13 cellular contexts compared by ENCODE assay signal in the genomic region with DNA sequence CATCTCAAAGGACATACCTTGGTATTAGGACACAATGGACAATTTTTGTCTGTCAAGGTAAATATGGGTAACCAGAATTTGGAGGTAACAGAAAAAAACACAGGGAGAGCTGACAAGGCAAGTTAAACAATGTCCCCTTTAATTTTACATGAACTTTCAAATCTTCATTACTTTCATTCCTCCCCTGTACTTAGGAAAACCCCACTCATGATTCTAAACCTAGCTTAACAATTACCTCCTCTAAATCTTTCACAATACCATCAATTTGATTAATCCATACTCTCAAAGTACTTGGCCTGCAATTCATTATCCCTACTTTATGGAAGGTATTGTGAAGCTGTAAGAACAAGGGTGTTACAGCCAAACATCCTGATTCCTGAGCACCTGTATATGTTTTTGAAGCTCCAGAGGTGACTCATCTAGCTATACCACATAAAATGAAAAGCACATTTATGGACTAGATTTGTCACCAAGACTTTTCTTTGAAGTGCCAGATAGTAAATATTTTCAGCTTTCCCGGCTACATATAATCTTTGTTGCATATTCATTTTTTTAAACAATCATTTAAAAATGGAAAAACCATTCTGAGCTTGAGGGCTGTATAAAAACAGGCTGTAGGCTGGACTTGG. TPM values are rescaled to one million over a fixed set of nuclear protein-coding genes. Genes with fewer than 3 reads are reported as not detected.
DNase-seq lines count a peak whose midpoint lies in the region; ATAC-seq and TF ChIP-seq lines count a peak whose summit lies in the region.
"Had no signal": no experiment of that assay in that cellular context is flagged by ENCODE, and none has a peak within 500 bp of the region (broad histone marks: within the 10 kb centered on the region; RNA-seq: fewer than 3 reads in every experiment).

No MANE protein-coding gene starts in this region.

- CTCF ChIA-PET in activated CD4-positive, alpha-beta T cell treated with anti-CD3 and anti-CD28 coated beads, Interleukin-2, amount 10 ng/mL, durations not matched to agents 7 days and 5 days (lab: Charles Lee): interaction anchor here (1.0 to 1.4 kb wide), 2 partner anchors 15 to 28 kb away, joined by 3 read pairs; no protein-coding TSS in a partner anchor

- DNase-seq in activated CD4-positive, alpha-beta T cell treated with anti-CD3 and anti-CD28 coated beads, Interleukin-2, amount 10 ng/mL, durations not matched to agents 7 days and 5 days: no peak
- no peak for DNase-seq in activated CD4-positive, alpha-beta T cell treated with anti-CD3 and anti-CD28 coated beads for 4 hours
- DNase-seq in HT1080 (ENCODE audit: low read depth) (peak; percentile 44), mucosa of descending colon (no peak), NCI-H1105 treated with DMSO at 0.1 percent for 48 hours (lab: John Stamatoyannopoulos, UW) (no peak), left lobe of liver (ENCODE audit: low spot score) (no peak), omental fat pad (ENCODE audit: low spot score) (no peak)
- DNase-seq in activated naive CD8-positive, alpha-beta T cell treated with anti-CD3 and anti-CD28 coated beads, Interleukin-2, amount 10 ng/mL, durations not matched to agents 7 days and 5 days: no peak
- DNase-seq: activated CD4-positive, alpha-beta T cell treated with anti-CD3 and anti-CD28 coated beads for 1 hour; amniotic stem cell; Karpas-422; midbrain had no signal

- H3K9me3 ChIP-seq in mucosa of descending colon: no peaks in the 10 kb centered on the region
- H3K9me3 ChIP-seq: suprapubic skin had no signal

- no peaks in the 10 kb centered on the region for H3K36me3 ChIP-seq in mucosa of descending colon (ENCODE audit: low read depth)

- H3K4me1 Mint-ChIP-seq in activated CD4-positive, alpha-beta T cell treated with anti-CD3 and anti-CD28 coated beads, Interleukin-2, amount 10 ng/mL, durations not matched to agents 7 days and 5 days: peaks cover 56% of the 10 kb centered on the region
- H3K4me1 Mint-ChIP-seq in activated naive CD8-positive, alpha-beta T cell treated with anti-CD3 and anti-CD28 coated beads, Interleukin-2, amount 10 ng/mL, durations not matched to agents 7 days and 5 days: peaks cover 38% of the 10 kb centered on the region

- H3K4me3 ChIP-seq in mucosa of descending colon: no peak overlapping the region
- H3K4me3 ChIP-seq: suprapubic skin had no signal

- TF ChIP-seq CTCF in mucosa of descending colon (IDR thresholded peaks at IDR 0.05): no peak
- no peak for TF ChIP-seq CTCF in omental fat pad (IDR thresholded peaks at IDR 0.05)

- H3K4me1 ChIP-seq in mucosa of descending colon (ENCODE audit: low read depth): no peaks in the 10 kb centered on the region

- H3K4me3 Mint-ChIP-seq in activated CD4-positive, alpha-beta T cell treated with anti-CD3 and anti-CD28 coated beads, Interleukin-2, amount 10 ng/mL, durations not matched to agents 7 days and 5 days: no peak overlapping the region
- H3K4me3 Mint-ChIP-seq in activated naive CD8-positive, alpha-beta T cell treated with anti-CD3 and anti-CD28 coated beads, Interleukin-2, amount 10 ng/mL, durations not matched to agents 7 days and 5 days: no peak overlapping the region

- intact Hi-C loops in mucosa of descending colon (cut with DNase I, micrococcal nuclease): no loop called here

- POLR2A ChIA-PET in activated CD4-positive, alpha-beta T cell treated with anti-CD3 and anti-CD28 coated beads, Interleukin-2, amount 10 ng/mL, durations not matched to agents 7 days and 5 days (lab: Charles Lee): no interaction called here
- POLR2A ChIA-PET in activated naive CD8-positive, alpha-beta T cell treated with anti-CD3 and anti-CD28 coated beads, Interleukin-2, amount 10 ng/mL, durations not matched to agents 7 days and 5 days (lab: Charles Lee): interaction anchor here (0.6 to 1.0 kb wide), 3 partner anchors 12 to 41 kb away, joined by 4 to 5 read pairs (median 5); no protein-coding TSS in a partner anchor

- H3K27me3 Mint-ChIP-seq in activated CD4-positive, alpha-beta T cell treated with anti-CD3 and anti-CD28 coated beads, Interleukin-2, amount 10 ng/mL, durations not matched to agents 7 days and 5 days: no peaks in the 10 kb centered on the region
- no peaks in the 10 kb centered on the region for H3K27me3 Mint-ChIP-seq in activated naive CD8-positive, alpha-beta T cell treated with anti-CD3 and anti-CD28 coated beads, Interleukin-2, amount 10 ng/mL, durations not matched to agents 7 days and 5 days

- H3K9me3 Mint-ChIP-seq in activated CD4-positive, alpha-beta T cell treated with anti-CD3 and anti-CD28 coated beads, Interleukin-2, amount 10 ng/mL, durations not matched to agents 7 days and 5 days: peaks cover under 1% of the 10 kb centered on the region
- H3K9me3 Mint-ChIP-seq in activated naive CD8-positive, alpha-beta T cell treated with anti-CD3 and anti-CD28 coated beads, Interleukin-2, amount 10 ng/mL, durations not matched to agents 7 days and 5 days: peaks cover 12% of the 10 kb centered on the region

- peak overlapping the region; percentile 73 for H3K27ac Mint-ChIP-seq in activated CD4-positive, alpha-beta T cell treated with anti-CD3 and anti-CD28 coated beads, Interleukin-2, amount 10 ng/mL, durations not matched to agents 7 days and 5 days
- peak overlapping the region; percentile 21 for H3K27ac Mint-ChIP-seq in activated naive CD8-positive, alpha-beta T cell treated with anti-CD3 and anti-CD28 coated beads, Interleukin-2, amount 10 ng/mL, durations not matched to agents 7 days and 5 days

- peaks cover 85% of the 10 kb centered on the region for H3K36me3 Mint-ChIP-seq in activated CD4-positive, alpha-beta T cell treated with anti-CD3 and anti-CD28 coated beads, Interleukin-2, amount 10 ng/mL, durations not matched to agents 7 days and 5 days (ENCODE audit: low read depth)
- H3K36me3 Mint-ChIP-seq in activated naive CD8-positive, alpha-beta T cell treated with anti-CD3 and anti-CD28 coated beads, Interleukin-2, amount 10 ng/mL, durations not matched to agents 7 days and 5 days: peaks cover 70% of the 10 kb centered on the region

- ATAC-seq in activated naive CD8-positive, alpha-beta T cell treated with anti-CD3 and anti-CD28 coated beads, Interleukin-2, amount 10 ng/mL, durations not matched to agents 7 days and 5 days (ENCODE audit: low read depth): no peak
- ATAC-seq in mucosa of descending colon (peak; percentile 79), left lobe of liver (no peak), omental fat pad (ENCODE audit: low FRiP score) (no peak)

RNA-seq across cellular contexts. Expression of a gene that starts 23.0 kb away (rescaled TPM):
- total RNA-seq in activated CD4-positive, alpha-beta T cell treated with anti-CD3 and anti-CD28 coated beads, Interleukin-2, amount 10 ng/mL, durations not matched to agents 7 days and 5 days: 100 to 1,000 TPM; 246 to 282 TPM
- total RNA-seq in HT1080 (2014; rRNA removed; shearing (Covaris generic)): 191 and 195 TPM in 2 replicates
- polyA plus RNA-seq in HT1080 (2015; cell fraction: cytosol; rRNA removed): 166 and 198 TPM in 2 replicates
- 99.1 and 104 TPM in 2 replicates for polyA plus RNA-seq in HT1080 (2015; cell fraction: nucleus; rRNA removed)
- total RNA-seq in activated naive CD8-positive, alpha-beta T cell treated with anti-CD3 and anti-CD28 coated beads, Interleukin-2, amount 10 ng/mL, durations not matched to agents 7 days and 5 days: 100 to 1,000 TPM; 204 to 218 TPM
- total RNA-seq in mucosa of descending colon (100 to 1,000 TPM in 1 of 3 donors, 10 to 100 TPM in 2; 75.6 to 123 (median 85.0) TPM), left lobe of liver (16.9 TPM), omental fat pad (100 to 1,000 TPM in 2 of 4 donors, 10 to 100 TPM in 2; 68.1 to 106 (median 91.6) TPM)
